In the genomic region with DNA sequence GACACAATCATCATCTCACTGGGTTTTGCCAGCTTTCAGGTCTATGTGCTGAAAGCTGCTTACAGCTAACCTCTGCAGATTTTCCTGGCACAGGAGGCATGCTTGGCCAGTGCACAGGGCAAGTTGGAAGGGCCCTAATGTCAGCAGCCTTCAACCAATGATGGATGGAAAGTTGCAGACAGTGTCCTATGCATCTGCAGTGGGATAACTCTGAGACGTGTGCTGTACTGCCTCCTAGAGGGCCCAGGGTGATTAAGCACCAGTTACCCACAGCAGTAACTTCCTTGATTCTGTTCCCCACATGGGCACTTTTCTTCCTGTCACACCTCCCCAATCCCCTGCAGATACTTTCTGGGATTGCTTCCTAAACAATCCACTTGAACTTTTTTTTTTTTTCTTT, we compare ENCODE assay signal across 8 cellular contexts. TPM values are rescaled to one million over a fixed set of nuclear protein-coding genes. Genes with fewer than 3 reads are reported as not detected.
DNase-seq lines count a peak whose midpoint lies in the region; ATAC-seq and TF ChIP-seq lines count a peak whose summit lies in the region.

No MANE protein-coding gene starts in this region.

- ATAC-seq in HG03520 (IDR thresholded peaks at IDR 0.05; ENCODE audit: unreplicated experiment), result peak; percentile 63
- peak; percentile 74 for ATAC-seq in activated CD8-positive, alpha-beta T cell treated with anti-CD3 and anti-CD28 coated beads for 36 hours
- ATAC-seq in mucosa of descending colon, result peak; percentile 82
- ATAC-seq in GM21381 (IDR thresholded peaks at IDR 0.05; ENCODE audit: unreplicated experiment), result no peak
- ATAC-seq in HG03139 (IDR thresholded peaks at IDR 0.05; ENCODE audit: unreplicated experiment), result no peak

- no peak overlapping the region for H3K4me3 Mint-ChIP-seq in activated CD8-positive, alpha-beta T cell treated with anti-CD3 and anti-CD28 coated beads for 36 hours

- no peaks in the 10 kb centered on the region for H3K9me3 Mint-ChIP-seq in activated CD8-positive, alpha-beta T cell treated with anti-CD3 and anti-CD28 coated beads for 36 hours

- no peaks in the 10 kb centered on the region for H3K9me3 ChIP-seq in mucosa of descending colon

- H3K27me3 Mint-ChIP-seq in activated CD8-positive, alpha-beta T cell treated with anti-CD3 and anti-CD28 coated beads for 36 hours, result peaks cover 9% of the 10 kb centered on the region

- peak; percentile 14 for DNase-seq in stimulated activated CD4-positive, alpha-beta T cell treated with anti-CD3 and anti-CD28 coated beads, Interleukin-15, amount 100 ng/mL, for 24 hours
- no peak for DNase-seq in stimulated activated CD4-positive, alpha-beta T cell treated with anti-CD3 and anti-CD28 coated beads, Interleukin-12 subunit alpha, Interleukin-12 subunit beta, amount 100 ng/mL, for 4 hours
- DNase-seq in activated CD8-positive, alpha-beta T cell treated with anti-CD3 and anti-CD28 coated beads for 36 hours, result peak; percentile 23
- DNase-seq in mucosa of descending colon, result no peak
- DNase-seq in NCI-H1436 (lab: John Stamatoyannopoulos, UW), result no peak

- peak; percentile 46 for TF ChIP-seq CTCF in activated CD8-positive, alpha-beta T cell treated with anti-CD3 and anti-CD28 coated beads for 36 hours (IDR thresholded peaks at IDR 0.05)
- no peak for TF ChIP-seq CTCF in mucosa of descending colon (IDR thresholded peaks at IDR 0.05)

- H3K36me3 ChIP-seq in mucosa of descending colon (ENCODE audit: low read depth), result no peaks in the 10 kb centered on the region

- intact Hi-C loops in activated CD8-positive, alpha-beta T cell treated with anti-CD3 and anti-CD28 coated beads for 36 hours (cut with micrococcal nuclease), result no loop called here
- intact Hi-C loops in mucosa of descending colon (cut with DNase I, micrococcal nuclease), result no loop called here

- no peak overlapping the region for H3K27ac Mint-ChIP-seq in activated CD8-positive, alpha-beta T cell treated with anti-CD3 and anti-CD28 coated beads for 36 hours

- no peaks in the 10 kb centered on the region for H3K36me3 Mint-ChIP-seq in activated CD8-positive, alpha-beta T cell treated with anti-CD3 and anti-CD28 coated beads for 36 hours (ENCODE audit: low read depth)

- no peaks in the 10 kb centered on the region for H3K4me1 ChIP-seq in mucosa of descending colon (ENCODE audit: low read depth)

- POLR2A ChIA-PET in activated CD8-positive, alpha-beta T cell treated with anti-CD3 and anti-CD28 coated beads for 36 hours (lab: Charles Lee), result no interaction called here

- no peak overlapping the region for H3K4me3 ChIP-seq in mucosa of descending colon

- no peaks in the 10 kb centered on the region for H3K4me1 Mint-ChIP-seq in activated CD8-positive, alpha-beta T cell treated with anti-CD3 and anti-CD28 coated beads for 36 hours (ENCODE audit: low read depth)

- CTCF ChIA-PET in activated CD8-positive, alpha-beta T cell treated with anti-CD3 and anti-CD28 coated beads for 36 hours (lab: Charles Lee), result no interaction called here

RNA-seq across cellular contexts. Expression of a gene that starts 38.6 kb away (rescaled TPM):
- total RNA-seq in activated CD8-positive, alpha-beta T cell treated with anti-CD3 and anti-CD28 coated beads for 36 hours, result not detected
- total RNA-seq in mucosa of descending colon, result 10 to 100 TPM; 11.5 to 36.3 (median 15.2) TPM

RNA-seq across cellular contexts. Expression of a gene that starts 50.2 kb away (rescaled TPM):
- total RNA-seq in activated CD8-positive, alpha-beta T cell treated with anti-CD3 and anti-CD28 coated beads for 36 hours, result 10 to 100 TPM; 28.2 to 30.5 TPM
- total RNA-seq in mucosa of descending colon, result 10 to 100 TPM; 10.9 to 25.9 (median 22.3) TPM

RNA-seq across cellular contexts. Expression of a gene that starts 50.5 kb away (rescaled TPM):
- 100 to 1,000 TPM; 222 to 249 TPM for total RNA-seq in activated CD8-positive, alpha-beta T cell treated with anti-CD3 and anti-CD28 coated beads for 36 hours
- 100 to 1,000 TPM in 2 of 3 donors, 10 to 100 TPM in 1; 70.3 to 117 (median 105) TPM for total RNA-seq in mucosa of descending colon

Comparison
In these comparisons a context has a peak if more than half of its experiments do, and no peak if none do; other contexts are left out.
1. DNase-seq: peak in stimulated activated CD4-positive, alpha-beta T cell treated with anti-CD3 and anti-CD28 coated beads, Interleukin-15, amount 100 ng/mL, for 24 hours (single experiment) and activated CD8-positive, alpha-beta T cell treated with anti-CD3 and anti-CD28 coated beads for 36 hours (single experiment); none in stimulated activated CD4-positive, alpha-beta T cell treated with anti-CD3 and anti-CD28 coated beads, Interleukin-12 subunit alpha, Interleukin-12 subunit beta, amount 100 ng/mL, for 4 hours (single experiment), mucosa of descending colon (0 of 3) and NCI-H1436 (single experiment).
2. ATAC-seq: peak in HG03520 (single experiment), activated CD8-positive, alpha-beta T cell treated with anti-CD3 and anti-CD28 coated beads for 36 hours (single experiment) and mucosa of descending colon (single experiment); none in GM21381 (single experiment) and HG03139 (single experiment).
3. RNA of a gene that starts 38.6 kb away (total RNA-seq): 11.5 to 36.3 TPM in mucosa of descending colon; not detected in activated CD8-positive, alpha-beta T cell treated with anti-CD3 and anti-CD28 coated beads for 36 hours; every median in the first group is over 10 times any median in the second.